8 cellular contexts compared by ENCODE assay signal in the genomic region with DNA sequence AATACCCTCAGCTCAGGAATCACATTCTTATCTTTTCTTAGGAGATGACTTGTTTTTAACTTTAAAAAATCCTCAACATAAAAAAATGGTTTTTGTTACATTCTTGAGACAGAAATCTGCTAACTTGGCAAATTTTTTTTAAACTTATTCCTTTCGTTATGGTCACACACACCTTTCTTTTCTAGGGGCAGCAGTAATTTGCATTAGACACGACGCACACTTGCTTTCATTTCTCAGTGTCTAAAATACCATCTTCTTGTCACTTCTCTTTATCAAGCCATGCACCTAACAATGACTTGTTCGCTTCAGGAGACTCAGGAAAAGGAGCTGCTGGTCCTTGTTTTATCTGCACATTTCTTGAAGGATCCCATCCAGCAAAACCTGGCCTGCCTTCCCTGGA.
DNase-seq lines count a peak whose midpoint lies in the region; ATAC-seq and TF ChIP-seq lines count a peak whose summit lies in the region.

No MANE protein-coding gene starts in this region.

- CTCF ChIA-PET in HCT116 (lab: Charles Lee): no interaction called here

- H3K36me3 ChIP-seq in HCT116 (ENCODE audit: control insufficient read depth in 1 of 2, insufficient read depth in 2 of 2, low read length in 2 of 2) (no peaks in the 10 kb centered on the region), MG63 (no peaks in the 10 kb centered on the region)

- RAD21 ChIA-PET in HCT116 (lab: Charles Lee; ENCODE audit: low non-redundant PET in 1 of 2, low total read pairs in 2 of 2, uncharacterized antibody in 2 of 2, unreplicated experiment in 2 of 2): no interaction called here

- BruUV-seq in HCT116 (replicated peaks; lab: Mats Ljungman, UMichigan): no TSS peak

- no peak overlapping the region for H3K27ac ChIP-seq in HCT116 (ENCODE audit: low read depth, low read length)

- no peaks in the 10 kb centered on the region for H3K9me3 ChIP-seq in HCT116 (ENCODE audit: control insufficient read depth in 1 of 2, insufficient read depth in 1 of 2, low read depth in 1 of 2, low read length in 2 of 2)
- H3K9me3 ChIP-seq in MG63: no peaks in the 10 kb centered on the region

- no peaks in the 10 kb centered on the region for H3K9me2 ChIP-seq in HCT116 (ENCODE audit: insufficient read depth)

- peak overlapping the region; percentile 89 for H3K27ac Mint-ChIP-seq in memory B cell

- no peaks in the 10 kb centered on the region for H3K79me2 ChIP-seq in HCT116 (ENCODE audit: insufficient read depth, low read length)

- intact Hi-C loops in HCT116 (cut with micrococcal nuclease): loop anchor here (10.0 kb wide), 1 partner anchor 353 kb away; no protein-coding TSS in a partner anchor

- no peaks in the 10 kb centered on the region for H3K27me3 ChIP-seq in HCT116 (ENCODE audit: insufficient read depth, low read length)
- no peaks in the 10 kb centered on the region for H3K27me3 ChIP-seq in MG63

- H3K9me3 Mint-ChIP-seq in memory B cell: peaks cover 2% of the 10 kb centered on the region

- peak overlapping the region; percentile 37; the same call in 1 of the 2 replicates for H3K4me2 ChIP-seq in HCT116 (ENCODE audit: low read length)

- H3K9ac ChIP-seq in HCT116 (ENCODE audit: low read length): no peak overlapping the region

- ATAC-seq in GM18520 (IDR thresholded peaks at IDR 0.05; ENCODE audit: unreplicated experiment) (peak; percentile 27), HCT116 (no peak), memory B cell (ENCODE audit: low read depth) (peak; percentile 78)

- TF ChIP-seq POLR2A in HCT116 (IDR thresholded peaks at IDR 0.05; ENCODE audit: borderline replicate concordance, extremely low read depth, insufficient read depth, insufficient read length): no peak

- peaks cover 3% of the 10 kb centered on the region for H3K36me3 Mint-ChIP-seq in memory B cell

- H3K4me3 Mint-ChIP-seq in memory B cell: peak overlapping the region; percentile 81

- H3K4me1 Mint-ChIP-seq in memory B cell: peaks cover 16% of the 10 kb centered on the region

- peaks cover 5 to 15% of the 10 kb centered on the region in 2 experiments; a peak in 3 of 4 replicates for H3K4me1 ChIP-seq in HCT116 (ENCODE audit: control insufficient read depth in 1 of 2, insufficient read depth in 2 of 2, low read length in 2 of 2)

- no peaks in the 10 kb centered on the region for H4K20me1 ChIP-seq in HCT116 (ENCODE audit: insufficient read depth)

- no peak for DNase-seq in HCT116 (ENCODE audit: low read depth, low spot score)
- DNase-seq in NCI-H460 (ENCODE audit: extremely low read depth, low read depth): peak; percentile 8
- DNase-seq in memory B cell (ENCODE audit: low spot score in 2 of 2): peak in 1 of 2 donors; percentile 2
- no peak for DNase-seq in NCI-H2196 treated with DMSO at 0.1 percent for 48 hours (lab: John Stamatoyannopoulos, UW; ENCODE audit: unreplicated experiment)
- no peak for DNase-seq in NCI-H1105 (lab: John Stamatoyannopoulos, UW)
- DNase-seq in dedifferentiated amniotic fluid mesenchymal stem cell (ENCODE audit: extremely low spot score): no peak
- no peak for DNase-seq in MG63

- TF ChIP-seq CTCF in HCT116 (IDR thresholded peaks at IDR 0.05 in 2 of 3, conservative IDR thresholded peaks at IDR 0.05 in 1 of 3; ENCODE audit: borderline replicate concordance in 1 of 3, insufficient read depth in 1 of 3, low read depth in 2 of 3, low read length in 2 of 3): no peak

- no peak for TF ChIP-seq RAD21 in HCT116 (IDR thresholded peaks at IDR 0.05; ENCODE audit: low read depth)

- POLR2A ChIA-PET in HCT116 (lab: Charles Lee): no interaction called here

- H3K4me3 ChIP-seq in HCT116 (replicated peaks in 1 of 2; ENCODE audit: low read depth in 1 of 2, low read length in 2 of 2) (no peak overlapping the region), MG63 (no peak overlapping the region)

- H2AFZ ChIP-seq in HCT116 (ENCODE audit: low read depth, low read length, poor library complexity, severe bottlenecking): no peak overlapping the region

- H3K27me3 Mint-ChIP-seq in memory B cell: peaks cover 1% of the 10 kb centered on the region

TF ChIP-seq in HCT116, 20 proteins besides CTCF, POLR2A, EP300 and RAD21:
- TF ChIP-seq SP1 (IDR thresholded peaks at IDR 0.05; ENCODE audit: low read depth): no peak
- TF ChIP-seq CBX3 (IDR thresholded peaks at IDR 0.05; ENCODE audit: low read depth): no peak
- TF ChIP-seq CEBPB (IDR thresholded peaks at IDR 0.05; ENCODE audit: low read depth): no peak
- no peak for TF ChIP-seq EZH2 (IDR thresholded peaks at IDR 0.05)
- TF ChIP-seq ELF1 (IDR thresholded peaks at IDR 0.05; ENCODE audit: borderline replicate concordance, low read depth): no peak
- TF ChIP-seq, protein P1, sequence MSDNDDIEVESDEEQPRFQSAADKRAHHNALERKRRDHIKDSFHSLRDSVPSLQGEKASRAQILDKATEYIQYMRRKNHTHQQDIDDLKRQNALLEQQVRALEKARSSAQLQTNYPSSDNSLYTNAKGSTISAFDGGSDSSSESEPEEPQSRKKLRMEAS (IDR thresholded peaks at IDR 0.05): no peak
